In genomic region chr1:69992594-69992993, GRCh38 we compare ENCODE assay signal across 19 cellular contexts.
"Had no signal": no experiment of that assay in that cellular context is flagged by ENCODE, and none has a peak within 500 bp of the region (broad histone marks: within the 10 kb centered on the region; RNA-seq: fewer than 3 reads in every experiment).

No MANE protein-coding gene starts in this region.

- H3K4me3 Mint-ChIP-seq: T-cell had no signal

- H3K27ac Mint-ChIP-seq: T-cell had no signal

- H3K9ac ChIP-seq: SK-N-SH had no signal

- H3K4me3 ChIP-seq: MG63 had no signal

- H3K9me2 ChIP-seq: SK-N-SH had no signal

- H3K9me3 ChIP-seq: MG63, SK-N-SH had no signal

- H3K4me2 ChIP-seq: SK-N-SH had no signal

- H3K9me3 Mint-ChIP-seq: T-cell had no signal

- H3K27me3 ChIP-seq: MG63 had no signal

- ATAC-seq: Panc1, PC-3, T-cell had no signal

- H3K36me3 Mint-ChIP-seq: T-cell had no signal

- H3K36me3 ChIP-seq: MG63 had no signal

- H3K4me1 Mint-ChIP-seq: T-cell had no signal

- DNase-seq: Karpas-422; KG1; MG63; NCI-H1092 treated with DMSO at 0.1 percent for 48 hours; NCI-H1436; NCI-H187; NCI-H2029; NCI-H2227 treated with DMSO at 0.1 percent for 48 hours; NCI-H524; NCI-H526 treated with DMSO at 0.1 percent for 48 hours; NCI-H748 treated with DMSO at 0.1 percent for 48 hours; NK-92 treated with Interleukin-12 subunit alpha and Interleukin-12 subunit beta, amount 100 ng/mL, for 24 hours; PC-3; SHP77; SK-N-SH; SW 1271; T-cell had no signal

- H3K27me3 Mint-ChIP-seq: T-cell had no signal

- H3K27ac ChIP-seq: RWPE1 had no signal
